8 cellular contexts compared by ENCODE assay signal in the genomic region with DNA sequence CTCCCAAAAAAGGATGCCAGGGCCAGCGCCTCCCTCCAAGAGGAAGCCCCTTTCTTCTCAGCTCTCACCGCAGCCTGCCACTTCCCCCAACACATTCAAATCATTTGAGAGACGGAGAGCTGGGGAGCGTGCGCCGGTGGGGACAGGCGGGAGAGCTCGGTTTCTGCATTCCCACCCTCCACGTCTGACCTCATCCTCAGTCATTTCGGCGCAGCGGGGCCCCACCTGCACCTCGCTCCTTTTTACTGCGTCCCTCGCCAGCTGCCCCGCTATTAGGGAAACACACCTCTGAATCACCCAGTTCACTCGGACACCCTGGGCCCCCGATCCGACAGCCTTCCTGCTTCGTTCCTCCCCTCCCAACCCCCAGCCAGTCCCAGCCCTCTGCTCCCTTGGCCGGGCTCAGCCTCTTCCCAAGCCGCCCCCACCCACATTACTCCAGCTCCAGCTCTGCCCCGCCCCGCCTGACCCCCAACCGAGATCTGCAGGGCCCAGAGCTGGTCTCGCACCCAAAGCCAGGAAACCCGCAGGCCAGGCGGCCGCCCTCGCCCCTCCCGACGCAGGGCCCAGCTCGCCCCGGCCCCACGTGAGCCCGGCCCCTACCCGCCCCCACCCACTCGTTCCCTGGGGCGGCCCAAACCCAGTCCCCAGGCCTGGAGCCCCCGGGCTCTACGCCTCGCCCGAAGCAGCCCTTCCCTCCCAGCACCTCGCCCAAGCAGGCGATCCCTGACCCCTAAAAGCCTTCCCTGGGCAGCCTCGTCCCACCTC. TPM values are rescaled to one million over a fixed set of nuclear protein-coding genes. Genes with fewer than 3 reads are reported as not detected.
A peak's percentile ranks its signal among the peaks of the same experiment; 100 is the strongest.
DNase-seq lines count a peak whose midpoint lies in the region; ATAC-seq and TF ChIP-seq lines count a peak whose summit lies in the region.

No MANE protein-coding gene starts in this region.

- H3K27ac Mint-ChIP-seq in activated CD8-positive, alpha-beta T cell treated with anti-CD3 and anti-CD28 coated beads, Interleukin-2, amount 10 ng/mL, durations not matched to agents 7 days and 5 days = peak overlapping the region; percentile 81
- peak overlapping the region; percentile 96 for H3K27ac Mint-ChIP-seq in stimulated activated memory B cell treated with anti-CD40 and anti-IgM and Interleukin-4, amounts not matched to agents 10 μg/mL and 1 μg/mL and 100 μg/mL, for 72 hours

- H3K36me3 Mint-ChIP-seq in activated CD8-positive, alpha-beta T cell treated with anti-CD3 and anti-CD28 coated beads, Interleukin-2, amount 10 ng/mL, durations not matched to agents 7 days and 5 days (ENCODE audit: low read depth) = no peaks in the 10 kb centered on the region
- no peaks in the 10 kb centered on the region for H3K36me3 Mint-ChIP-seq in stimulated activated memory B cell treated with anti-CD40 and anti-IgM and Interleukin-4, amounts not matched to agents 10 μg/mL and 1 μg/mL and 100 μg/mL, for 72 hours

- DNase-seq in ELR (ENCODE audit: low read depth) (peak; percentile 97), NCI-H69 (lab: John Stamatoyannopoulos, UW) (peak; percentile 96), epithelial cell of prostate (ENCODE audit: low read depth, low spot score) (no peak), mucosa of descending colon (peak; percentile 68 to 85 (median 79))
- peak; percentile 49 for DNase-seq in activated CD8-positive, alpha-beta T cell treated with anti-CD3 and anti-CD28 coated beads, Interleukin-2, amount 10 ng/mL, durations not matched to agents 7 days and 5 days

- CTCF ChIA-PET in activated CD8-positive, alpha-beta T cell treated with anti-CD3 and anti-CD28 coated beads, Interleukin-2, amount 10 ng/mL, durations not matched to agents 7 days and 5 days (lab: Charles Lee) = interaction anchor here (0.5 to 1.1 kb wide), 7 partner anchors 9 to 162 kb away, joined by 3 to 5 read pairs (median 3); no protein-coding TSS in a partner anchor

- intact Hi-C loops in mucosa of descending colon (cut with DNase I, micrococcal nuclease) = loop anchor here in 1 of 2 donors (10.0 kb wide), 1 partner anchor 64 kb away; no protein-coding TSS in a partner anchor

- H3K4me3 Mint-ChIP-seq in activated CD8-positive, alpha-beta T cell treated with anti-CD3 and anti-CD28 coated beads, Interleukin-2, amount 10 ng/mL, durations not matched to agents 7 days and 5 days = peak overlapping the region; percentile 92
- peak overlapping the region; percentile 99 for H3K4me3 Mint-ChIP-seq in stimulated activated memory B cell treated with anti-CD40 and anti-IgM and Interleukin-4, amounts not matched to agents 10 μg/mL and 1 μg/mL and 100 μg/mL, for 72 hours

- TF ChIP-seq CTCF in mucosa of descending colon (IDR thresholded peaks at IDR 0.05) = no peak

- H3K36me3 ChIP-seq in mucosa of descending colon (ENCODE audit: low read depth) = no peaks in the 10 kb centered on the region

- H3K4me1 ChIP-seq in mucosa of descending colon (ENCODE audit: low read depth) = peaks cover 35% of the 10 kb centered on the region

- H3K27ac ChIP-seq in epithelial cell of prostate = peak overlapping the region; percentile 97

- peaks cover 2% of the 10 kb centered on the region for H3K27me3 Mint-ChIP-seq in activated CD8-positive, alpha-beta T cell treated with anti-CD3 and anti-CD28 coated beads, Interleukin-2, amount 10 ng/mL, durations not matched to agents 7 days and 5 days (ENCODE audit: low read depth)
- H3K27me3 Mint-ChIP-seq in stimulated activated memory B cell treated with anti-CD40 and anti-IgM and Interleukin-4, amounts not matched to agents 10 μg/mL and 1 μg/mL and 100 μg/mL, for 72 hours = no peaks in the 10 kb centered on the region

- peak overlapping the region; percentile 73 for H3K4me3 ChIP-seq in mucosa of descending colon

- POLR2A ChIA-PET in activated CD8-positive, alpha-beta T cell treated with anti-CD3 and anti-CD28 coated beads, Interleukin-2, amount 10 ng/mL, durations not matched to agents 7 days and 5 days (lab: Charles Lee) = interaction anchor here (0.6 to 1.2 kb wide), 5 partner anchors 40 to 1638 kb away, joined by 3 to 4 read pairs (median 3); no protein-coding TSS in a partner anchor

- H3K9me3 Mint-ChIP-seq in activated CD8-positive, alpha-beta T cell treated with anti-CD3 and anti-CD28 coated beads, Interleukin-2, amount 10 ng/mL, durations not matched to agents 7 days and 5 days (ENCODE audit: insufficient read depth) = no peaks in the 10 kb centered on the region
- H3K9me3 Mint-ChIP-seq in stimulated activated memory B cell treated with anti-CD40 and anti-IgM and Interleukin-4, amounts not matched to agents 10 μg/mL and 1 μg/mL and 100 μg/mL, for 72 hours = no peaks in the 10 kb centered on the region

- peaks cover 50% of the 10 kb centered on the region for H3K4me1 Mint-ChIP-seq in activated CD8-positive, alpha-beta T cell treated with anti-CD3 and anti-CD28 coated beads, Interleukin-2, amount 10 ng/mL, durations not matched to agents 7 days and 5 days (ENCODE audit: low read depth)
- peaks cover 51% of the 10 kb centered on the region for H3K4me1 Mint-ChIP-seq in stimulated activated memory B cell treated with anti-CD40 and anti-IgM and Interleukin-4, amounts not matched to agents 10 μg/mL and 1 μg/mL and 100 μg/mL, for 72 hours

- no peaks in the 10 kb centered on the region for H3K9me3 ChIP-seq in mucosa of descending colon

- ATAC-seq in HG03196 (IDR thresholded peaks at IDR 0.05; ENCODE audit: unreplicated experiment) (peak; percentile 21), mucosa of descending colon (peak; percentile 3), HG03045 (IDR thresholded peaks at IDR 0.05; ENCODE audit: unreplicated experiment) (no peak)
- peak; percentile 2 for ATAC-seq in activated CD8-positive, alpha-beta T cell treated with anti-CD3 and anti-CD28 coated beads, Interleukin-2, amount 10 ng/mL, durations not matched to agents 7 days and 5 days
- ATAC-seq in stimulated activated memory B cell treated with anti-CD40 and anti-IgM and Interleukin-4, amounts not matched to agents 10 μg/mL and 1 μg/mL and 100 μg/mL, for 72 hours = peak; percentile 39

RNA-seq across cellular contexts. Expression of a gene that starts 0.8 kb away (rescaled TPM):
- 10 to 100 TPM; 66.3 to 69.2 TPM for total RNA-seq in activated CD8-positive, alpha-beta T cell treated with anti-CD3 and anti-CD28 coated beads, Interleukin-2, amount 10 ng/mL, durations not matched to agents 7 days and 5 days
- 100 to 1,000 TPM in 2 of 3 donors, 10 to 100 TPM in 1; 80.5 to 328 (median 123) TPM for total RNA-seq in mucosa of descending colon
